9 cellular contexts compared by ENCODE assay signal in the genomic region with DNA sequence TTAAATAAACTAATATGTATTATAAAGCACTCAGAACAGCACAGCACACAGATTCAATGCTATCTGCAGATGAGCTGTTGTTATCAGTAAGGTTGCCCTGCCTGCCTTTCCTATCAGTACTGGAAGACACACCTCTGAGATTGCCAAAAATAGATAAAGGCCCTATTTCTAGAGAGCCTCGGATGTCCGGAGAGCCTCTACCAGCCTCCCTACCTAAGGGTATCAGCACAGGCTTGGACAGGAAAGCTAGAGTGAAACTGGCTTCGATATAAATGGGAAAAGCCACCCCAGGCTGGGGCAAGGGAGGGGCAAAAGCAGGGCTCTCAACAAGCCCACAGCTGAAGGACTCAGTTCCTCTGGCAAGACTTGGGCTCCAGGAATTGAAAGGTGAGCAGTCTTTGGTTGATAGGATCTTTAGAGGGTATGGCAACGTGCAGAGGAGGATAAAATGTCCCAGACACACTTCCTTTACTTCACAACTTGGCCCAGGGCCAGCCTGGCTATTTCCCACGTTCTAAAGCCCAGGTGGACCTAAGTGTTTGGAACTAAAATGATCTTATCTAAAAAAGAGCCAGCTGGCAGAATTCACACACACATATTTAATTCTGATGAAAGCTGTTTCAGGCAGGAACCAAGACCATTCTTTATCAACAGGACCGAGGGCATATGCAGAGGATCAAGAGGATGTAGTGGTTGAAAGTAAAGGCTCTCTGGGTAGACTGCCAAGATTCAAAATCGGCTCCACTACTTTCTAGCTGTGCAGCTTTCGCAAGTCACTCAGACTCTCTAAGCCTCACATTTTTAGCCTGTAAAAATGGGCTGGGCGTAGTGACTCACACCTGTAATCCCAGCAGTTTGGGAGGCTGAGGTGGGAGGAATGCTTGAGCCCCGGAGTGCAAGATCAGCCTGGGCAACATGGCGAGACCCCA. TPM values are rescaled to one million over a fixed set of nuclear protein-coding genes. Genes with fewer than 3 reads are reported as not detected.
DNase-seq lines count a peak whose midpoint lies in the region; ATAC-seq and TF ChIP-seq lines count a peak whose summit lies in the region.
"Had no signal": no experiment of that assay in that cellular context is flagged by ENCODE, and none has a peak within 500 bp of the region (broad histone marks: within the 10 kb centered on the region; RNA-seq: fewer than 3 reads in every experiment).

No MANE protein-coding gene starts in this region.

- H3K4me3 Mint-ChIP-seq in osteocyte (ENCODE audit: unreplicated experiment) (no peak overlapping the region), endothelial cell (ENCODE audit: unreplicated experiment) (no peak overlapping the region)
- H3K4me3 Mint-ChIP-seq: neural crest cell had no signal

- H3K36me3 ChIP-seq in adrenal gland (replicated peaks in 1 of 2), result no peaks in the 10 kb centered on the region
- H3K36me3 ChIP-seq in mucosa of descending colon (ENCODE audit: low read depth), result no peaks in the 10 kb centered on the region
- no peaks in the 10 kb centered on the region for H3K36me3 ChIP-seq in HAP-1 (replicated peaks)

- no peak overlapping the region for H3K4me3 ChIP-seq in NB4 (ENCODE audit: low read depth, low read length)
- H3K4me3 ChIP-seq in adrenal gland, result peak overlapping the region in 1 of 4 donors; percentile 6
- no peak overlapping the region for H3K4me3 ChIP-seq in mucosa of descending colon
- no peak overlapping the region for H3K4me3 ChIP-seq in HAP-1

- ATAC-seq in mucosa of descending colon, result peak; percentile 83
- no peak for ATAC-seq in HG03139 (IDR thresholded peaks at IDR 0.05; ENCODE audit: unreplicated experiment)

- H3K4me1 ChIP-seq in adrenal gland (replicated peaks in 1 of 2) (peaks cover 6 to 18% of the 10 kb centered on the region in 2 donors), mucosa of descending colon (ENCODE audit: low read depth) (peaks cover 8% of the 10 kb centered on the region), HAP-1 (no peaks in the 10 kb centered on the region)

- TF ChIP-seq CTCF in NB4 (IDR thresholded peaks at IDR 0.05; ENCODE audit: low read depth, low read length) (no peak), adrenal gland (IDR thresholded peaks at IDR 0.05) (no peak), mucosa of descending colon (IDR thresholded peaks at IDR 0.05) (no peak), osteocyte (IDR thresholded peaks at IDR 0.05) (no peak), endothelial cell (IDR thresholded peaks at IDR 0.05; ENCODE audit: unreplicated experiment) (no peak)

- no peaks in the 10 kb centered on the region for H3K36me3 Mint-ChIP-seq in osteocyte (ENCODE audit: unreplicated experiment)
- no peaks in the 10 kb centered on the region for H3K36me3 Mint-ChIP-seq in endothelial cell (ENCODE audit: low read depth, unreplicated experiment)

- H3K27ac ChIP-seq in adrenal gland, result peak overlapping the region in 1 of 5 donors; percentile 54

- H3K27me3 ChIP-seq in adrenal gland (no peaks in the 10 kb centered on the region), HAP-1 (ENCODE audit: low read depth) (no peaks in the 10 kb centered on the region)

- no peaks in the 10 kb centered on the region for H3K4me1 Mint-ChIP-seq in osteocyte (ENCODE audit: unreplicated experiment)
- peaks cover 21% of the 10 kb centered on the region for H3K4me1 Mint-ChIP-seq in endothelial cell (ENCODE audit: unreplicated experiment)

- in situ Hi-C loops in HAP-1 (cut with MboI; ENCODE audit: low sequenced_read_pairs), result no loop called here

- TF ChIP-seq POLR2A in NB4 (IDR thresholded peaks at IDR 0.05; ENCODE audit: extremely low read depth, insufficient read length) (no peak), adrenal gland (IDR thresholded peaks at IDR 0.05) (no peak)

- H3K9me3 Mint-ChIP-seq in osteocyte (ENCODE audit: unreplicated experiment), result no peaks in the 10 kb centered on the region
- H3K9me3 Mint-ChIP-seq in endothelial cell (ENCODE audit: unreplicated experiment), result no peaks in the 10 kb centered on the region
- H3K9me3 Mint-ChIP-seq: neural crest cell had no signal

- H3K27ac Mint-ChIP-seq in osteocyte (ENCODE audit: unreplicated experiment), result no peak overlapping the region
- no peak overlapping the region for H3K27ac Mint-ChIP-seq in endothelial cell (ENCODE audit: unreplicated experiment)

- intact Hi-C loops in adrenal gland (cut with DNase I) (no loop called here), mucosa of descending colon (cut with DNase I, micrococcal nuclease) (no loop called here)

- peaks cover 27% of the 10 kb centered on the region for H3K27me3 Mint-ChIP-seq in osteocyte (ENCODE audit: unreplicated experiment)
- peaks cover 5% of the 10 kb centered on the region for H3K27me3 Mint-ChIP-seq in endothelial cell (ENCODE audit: unreplicated experiment)

- peak; percentile 56 for DNase-seq in EH (ENCODE audit: low read depth)
- DNase-seq in NB4 (ENCODE audit: low read depth), result peak; percentile 85
- peak; percentile 50 to 84 (median 67) for DNase-seq in adrenal gland
- peak in 2 of 3 donors; percentile 32 to 42 for DNase-seq in mucosa of descending colon
- DNase-seq in HAP-1 (ENCODE audit: low spot score in 2 of 2), result no peak
- no peak for DNase-seq in osteocyte (ENCODE audit: extremely low spot score, unreplicated experiment)
- no peak for DNase-seq in endothelial cell (ENCODE audit: low spot score)

- H3K9me3 ChIP-seq in adrenal gland (replicated peaks in 1 of 3), result no peaks in the 10 kb centered on the region
- H3K9me3 ChIP-seq in mucosa of descending colon, result no peaks in the 10 kb centered on the region
- H3K9me3 ChIP-seq in HAP-1, result no peaks in the 10 kb centered on the region

- 27 to 39% (median 29%) methylated on average over 11 of the region's 11 CpGs for WGBS in adrenal gland, 4 donors

RNA-seq across cellular contexts. Expression of a gene that starts 37.8 kb away (rescaled TPM):
- 100 to 1,000 TPM in 1 of 8 donors, 10 to 100 TPM in 7; 53.4 to 144 (median 80.0) TPM for total RNA-seq in adrenal gland
- polyA plus RNA-seq in adrenal gland, result 10 to 100 TPM in 2 of 3 donors, 1 to 10 TPM in 1; 5.1 to 23.9 (median 10.4) TPM
- total RNA-seq in mucosa of descending colon, result 10 to 100 TPM; 33.3 to 60.8 (median 54.0) TPM
- 20.5 and 22.1 TPM in 2 replicates for total RNA-seq in osteocyte
- total RNA-seq in endothelial cell (ENCODE audit: unreplicated experiment), result 33.8 TPM

Comparison
In these comparisons a context has a peak if more than half of its experiments do, and no peak if none do; other contexts are left out.
1. DNase-seq: peak in EH (single experiment), NB4 (single experiment), adrenal gland (7 of 7) and mucosa of descending colon (2 of 3); none in HAP-1 (0 of 2), osteocyte (single experiment) and endothelial cell (single experiment).